Comparison of ENCODE assay signal across 8 cellular contexts in the genomic region with DNA sequence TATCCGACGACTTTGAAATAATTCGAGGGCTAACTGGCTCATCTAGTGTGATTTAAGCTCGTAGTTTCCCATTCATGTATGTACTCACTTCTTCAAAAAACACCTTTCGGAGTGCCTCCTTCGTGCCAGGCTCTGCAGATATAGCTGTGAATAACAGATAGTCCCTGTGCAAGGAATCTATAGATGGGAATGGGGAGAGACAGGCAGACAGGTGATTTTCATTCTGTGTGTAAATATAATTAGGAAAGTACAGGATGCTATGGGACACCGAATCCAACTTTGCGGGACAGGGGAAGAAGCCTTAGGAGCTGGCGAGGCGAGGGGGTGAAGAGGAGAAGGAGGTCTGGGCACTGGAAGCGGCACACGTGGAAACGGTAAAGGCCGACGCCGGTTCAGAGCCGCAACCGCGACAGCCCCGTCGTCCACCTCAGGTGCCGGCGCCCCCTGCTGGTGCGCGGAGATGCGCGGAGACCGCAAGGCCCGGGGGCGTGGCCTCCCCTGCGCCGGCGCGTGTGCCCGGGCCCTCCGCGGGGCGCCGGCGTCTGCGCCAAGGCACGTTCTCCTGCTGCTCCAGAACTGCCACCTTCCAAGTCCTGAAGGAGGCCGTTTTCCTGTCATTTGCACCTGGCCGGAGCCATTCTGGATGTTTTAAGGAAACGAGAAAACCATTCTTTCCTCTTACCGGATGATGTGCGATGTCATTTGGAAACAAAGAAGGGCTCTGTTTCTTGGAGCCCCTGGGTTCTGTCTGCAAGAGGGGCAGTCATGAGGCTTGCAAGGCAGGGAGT. TPM values are rescaled to one million over a fixed set of nuclear protein-coding genes. Genes with fewer than 3 reads are reported as not detected.
A peak's percentile ranks its signal among the peaks of the same experiment; 100 is the strongest.
DNase-seq lines count a peak whose midpoint lies in the region; ATAC-seq and TF ChIP-seq lines count a peak whose summit lies in the region.

No MANE protein-coding gene starts in this region.

- peaks cover 6% of the 10 kb centered on the region for H3K4me1 Mint-ChIP-seq in activated T-helper 17 cell treated with anti-CD3 and anti-CD28 coated beads, Interleukin-2, amount 50 U/mL, for 72 hours
- peaks cover 15% of the 10 kb centered on the region for H3K4me1 Mint-ChIP-seq in nephron

- WGBS in IMR-90 (ENCODE audit: extremely low coverage in 2 of 2, insufficient read length in 1 of 2), 2 experiments = 0% methylated on average over 14 of the region's 47 CpGs; no CpG with 5 or more reads in 1 of the 2 experiments

- H2AK9ac ChIP-seq in IMR-90 (replicated peaks; ENCODE audit: low read depth, low read length, poor library complexity) = peak overlapping the region; percentile 31

- POLR2A ChIA-PET in IMR-90 (lab: Charles Lee; ENCODE audit: unreplicated experiment) = interaction anchor here (0.6 kb wide), 1 partner anchor 249 kb away, joined by 3 read pairs; no protein-coding TSS in a partner anchor

- H3K56ac ChIP-seq in IMR-90 (ENCODE audit: extremely low read depth, insufficient read depth, low read length) = no peak overlapping the region

- peak overlapping the region; percentile 85 for H3K4me2 ChIP-seq in IMR-90 (ENCODE audit: low read depth, low read length)

- no TSS peak for BruUV-seq in IMR-90 (replicated peaks; lab: Mats Ljungman, UMichigan)

- H3K9me3 ChIP-seq in IMR-90 (ENCODE audit: control insufficient read depth, insufficient read depth, low read length) (no peaks in the 10 kb centered on the region), Peyer's patch (no peaks in the 10 kb centered on the region)

- H3K79me1 ChIP-seq in IMR-90 (ENCODE audit: low read depth in 1 of 2, low read length in 2 of 2) = no peaks in the 10 kb centered on the region

- DNase-seq in AML-193 (lab: John Stamatoyannopoulos, UW) = peak; percentile 48 to 67
- peak; percentile 66 for DNase-seq in IMR-90
- peak; percentile 78 to 94 (median 91) for DNase-seq in Peyer's patch
- peak; percentile 68 for DNase-seq in fibroblast of the aortic adventitia (ENCODE audit: low read depth)
- peak; percentile 62 to 81 (median 72) for DNase-seq in stimulated activated naive CD4-positive, alpha-beta T cell (lab: John Stamatoyannopoulos, UW)

- CTCF ChIA-PET in IMR-90 (lab: Yijun Ruan, JAX) = interaction anchor here (0.5 to 1.2 kb wide), 5 partner anchors 10 to 356 kb away, joined by 3 to 4 read pairs (median 3); no protein-coding TSS in a partner anchor

- H2AFZ ChIP-seq in IMR-90 (replicated peaks; ENCODE audit: low read length, poor library complexity) = peak overlapping the region; percentile 86

- peak overlapping the region; percentile 66 for H3K4ac ChIP-seq in IMR-90 (ENCODE audit: low read depth, low read length)

- no peak overlapping the region for H3K18ac ChIP-seq in IMR-90 (ENCODE audit: low read depth, low read length)

- peak overlapping the region; percentile 59 for H3K4me3 Mint-ChIP-seq in activated T-helper 17 cell treated with anti-CD3 and anti-CD28 coated beads, Interleukin-2, amount 50 U/mL, for 72 hours
- H3K4me3 Mint-ChIP-seq in nephron = peak overlapping the region; percentile 66 to 68 (median 68)

- dilution Hi-C loops in IMR-90 (cut with HindIII; ENCODE audit: low sequenced_read_pairs, unreplicated experiment) = no loop called here

- H3K9me3 Mint-ChIP-seq in activated T-helper 17 cell treated with anti-CD3 and anti-CD28 coated beads, Interleukin-2, amount 50 U/mL, for 72 hours = no peaks in the 10 kb centered on the region
- no peaks in the 10 kb centered on the region for H3K9me3 Mint-ChIP-seq in nephron

- H2BK5ac ChIP-seq in IMR-90 (ENCODE audit: low read depth, low read length, poor library complexity, severe bottlenecking) = no peak overlapping the region

- H4K5ac ChIP-seq in IMR-90 (ENCODE audit: low read depth, low read length) = peak overlapping the region; percentile 20; the same call in 1 of the 2 replicates

- TF ChIP-seq CTCF in IMR-90 (conservative IDR thresholded peaks at IDR 0.05; ENCODE audit: low read depth, low read length) = peak; percentile 96
- TF ChIP-seq CTCF in Peyer's patch (IDR thresholded peaks at IDR 0.05) = peak; percentile 74 to 97 (median 94)
- peak; percentile 81 for TF ChIP-seq CTCF in fibroblast of the aortic adventitia (IDR thresholded peaks at IDR 0.05; ENCODE audit: insufficient read depth, low read length)
- TF ChIP-seq CTCF in nephron (IDR thresholded peaks at IDR 0.05; ENCODE audit: unreplicated experiment in 3 of 3) = peak; percentile 91 to 97 (median 96)

- no peak overlapping the region; the same call in 1 of the 2 replicates for H4K91ac ChIP-seq in IMR-90 (ENCODE audit: insufficient read depth, low read depth, low read length)

- no peaks in the 10 kb centered on the region for H4K20me1 ChIP-seq in IMR-90 (ENCODE audit: insufficient read depth, low read length)

- no peaks in the 10 kb centered on the region for H3K9me1 ChIP-seq in IMR-90 (ENCODE audit: insufficient read depth, low read length)

- in situ Hi-C loops in IMR-90 (cut with MboI; ENCODE audit: low sequenced_read_pairs) = no loop called here

- H3K4me3 ChIP-seq in IMR-90 (ENCODE audit: insufficient read depth, low read depth, low read length) (peak overlapping the region; percentile 18), Peyer's patch (peak overlapping the region; percentile 20 to 54 (median 40)), fibroblast of the aortic adventitia (ENCODE audit: low read depth, low read length) (peak overlapping the region; percentile 56)

- TF ChIP-seq POLR2A in IMR-90 (IDR thresholded peaks at IDR 0.05; ENCODE audit: low read depth, low read length) (0 out of 2 replicates have a peak, but pooled peaks have one; percentile 37), Peyer's patch (IDR thresholded peaks at IDR 0.05) (no peak)

- peaks cover 38% of the 10 kb centered on the region for H3K27me3 ChIP-seq in IMR-90 (ENCODE audit: control insufficient read depth, insufficient read depth, low read length)
- H3K27me3 ChIP-seq in Peyer's patch = no peaks in the 10 kb centered on the region

- no peak overlapping the region for H2AK5ac ChIP-seq in IMR-90 (ENCODE audit: low read depth, low read length)

- H3K36me3 Mint-ChIP-seq in activated T-helper 17 cell treated with anti-CD3 and anti-CD28 coated beads, Interleukin-2, amount 50 U/mL, for 72 hours (ENCODE audit: low read depth) = no peaks in the 10 kb centered on the region
- H3K36me3 Mint-ChIP-seq in nephron (ENCODE audit: low read depth) = no peaks in the 10 kb centered on the region

- ATAC-seq in GM19372 (IDR thresholded peaks at IDR 0.05; ENCODE audit: low read depth, unreplicated experiment) (peak; percentile 85), IMR-90 (ENCODE audit: low read depth) (peak; percentile 100)
- peak; percentile 99 for ATAC-seq in activated T-helper 17 cell treated with anti-CD3 and anti-CD28 coated beads, Interleukin-2, amount 50 U/mL, for 72 hours (replicated peaks)

- peak overlapping the region; percentile 73 for H2BK120ac ChIP-seq in IMR-90 (ENCODE audit: low read depth, low read length)

- H3K4me1 ChIP-seq in IMR-90 (ENCODE audit: control insufficient read depth, insufficient read depth, low read length) (no peaks in the 10 kb centered on the region), Peyer's patch (peaks cover 0 to 11% (median 5%) of the 10 kb centered on the region in 4 donors)

- peak; percentile 87 for TF ChIP-seq RAD21 in IMR-90 (IDR thresholded peaks at IDR 0.05; ENCODE audit: low read length)

- no peak overlapping the region for H2BK20ac ChIP-seq in IMR-90 (ENCODE audit: low read depth, low read length)

- H3K27ac ChIP-seq in IMR-90 (ENCODE audit: insufficient read depth, low read length) = no peak overlapping the region
- no peak overlapping the region for H3K27ac ChIP-seq in Peyer's patch

- intact Hi-C loops in IMR-90 (cut with micrococcal nuclease) = loop anchor here (1.0 kb wide), 1 partner anchor 239 kb away; no protein-coding TSS in a partner anchor

- H3K36me3 ChIP-seq in IMR-90 (ENCODE audit: control insufficient read depth, insufficient read depth, low read length) (no peaks in the 10 kb centered on the region), Peyer's patch (no peaks in the 10 kb centered on the region)

- peak overlapping the region; percentile 76; the same call in 2 of the 3 replicates for H2BK15ac ChIP-seq in IMR-90 (ENCODE audit: low read depth, low read length)

- H3K14ac ChIP-seq in IMR-90 (replicated peaks; ENCODE audit: low read depth, low read length) = peak overlapping the region; percentile 95; the same call in 1 of the 2 replicates

- H3K9ac ChIP-seq in IMR-90 (ENCODE audit: low read depth, low read length) = peak overlapping the region; percentile 36

- H4K8ac ChIP-seq in IMR-90 (ENCODE audit: low read depth in 2 of 2, low read length in 2 of 2) = peak overlapping the region; percentile 77 to 84

- no peak overlapping the region for H3K23ac ChIP-seq in IMR-90 (ENCODE audit: low read depth, low read length)

- no peak overlapping the region for H3K27ac Mint-ChIP-seq in activated T-helper 17 cell treated with anti-CD3 and anti-CD28 coated beads, Interleukin-2, amount 50 U/mL, for 72 hours
- H3K27ac Mint-ChIP-seq in nephron = no peak overlapping the region

- peaks cover 38% of the 10 kb centered on the region for H3K27me3 Mint-ChIP-seq in activated T-helper 17 cell treated with anti-CD3 and anti-CD28 coated beads, Interleukin-2, amount 50 U/mL, for 72 hours
- peaks cover 49% of the 10 kb centered on the region for H3K27me3 Mint-ChIP-seq in nephron (ENCODE audit: low read depth)

TF ChIP-seq in IMR-90, 13 proteins besides CTCF, POLR2A, EP300 and RAD21 (continues in another document):
- TF ChIP-seq BHLHE40 (IDR thresholded peaks at IDR 0.05; ENCODE audit: low read depth, low read length) (peak; percentile 74; the same call in 1 of the 2 replicates), NFE2L2 (IDR thresholded peaks at IDR 0.05; ENCODE audit: low read depth, low read length) (no peak), MAZ (IDR thresholded peaks at IDR 0.05; ENCODE audit: borderline replicate concordance, low read depth, low read length) (peak; percentile 80; the same call in 1 of the 2 replicates), MXI1 (IDR thresholded peaks at IDR 0.05; ENCODE audit: borderline replicate concordance, low read depth, low read length) (peak; percentile 74; the same call in 1 of the 2 replicates)

RNA-seq across cellular contexts. Expression of a gene that starts 18.0 kb away (rescaled TPM):
- total RNA-seq in IMR-90 (2012; rRNA removed) (1.6 and 1.9 TPM in 2 replicates), Peyer's patch (10 to 100 TPM in 3 of 4 donors, 1 to 10 TPM in 1; 9.7 to 42.1 (median 18.1) TPM), fibroblast of the aortic adventitia (ENCODE audit: low replicate concordance) (6.0 and 16.6 TPM in 2 replicates)
- polyA plus RNA-seq in IMR-90 (2012; rRNA removed) = 2.6 and 2.7 TPM in 2 replicates
- polyA plus RNA-seq in IMR-90 (2012; cell fraction: cytosol; rRNA removed) = 1.1 and 2.8 TPM in 2 replicates
- polyA plus RNA-seq in IMR-90 (2012; cell fraction: nucleus; rRNA removed; ENCODE audit: low replicate concordance) = 12.4 and 16.6 TPM in 2 replicates
- under 1 TPM; 0.04 to 0.21 TPM for total RNA-seq in activated T-helper 17 cell treated with anti-CD3 and anti-CD28 coated beads, Interleukin-2, amount 50 U/mL, for 72 hours

RNA-seq across cellular contexts. Expression of a gene that starts 30.6 kb away (rescaled TPM):
- total RNA-seq in IMR-90 (2012; rRNA removed) = 13.3 and 13.9 TPM in 2 replicates
- 19.7 and 22.5 TPM in 2 replicates for polyA plus RNA-seq in IMR-90 (2012; rRNA removed)
- polyA plus RNA-seq in IMR-90 (2012; cell fraction: cytosol; rRNA removed) = 9.9 and 13.2 TPM in 2 replicates
- polyA plus RNA-seq in IMR-90 (2012; cell fraction: nucleus; rRNA removed; ENCODE audit: low replicate concordance) = 14.4 and 22.6 TPM in 2 replicates
- total RNA-seq in Peyer's patch = 10 to 100 TPM; 14.7 to 54.5 (median 18.6) TPM
- total RNA-seq in activated T-helper 17 cell treated with anti-CD3 and anti-CD28 coated beads, Interleukin-2, amount 50 U/mL, for 72 hours = 10 to 100 TPM; 16.9 to 19.7 TPM
- 6.2 and 23.5 TPM in 2 replicates for total RNA-seq in fibroblast of the aortic adventitia (ENCODE audit: low replicate concordance)
